ENCODE assay signal across 8 cellular contexts in genomic region chr14:54566152-54566409, GRCh38. TPM values are rescaled to one million over a fixed set of nuclear protein-coding genes. Genes with fewer than 3 reads are reported as not detected.
DNase-seq lines count a peak whose midpoint lies in the region; ATAC-seq, FAIRE-seq and TF ChIP-seq lines count a peak whose summit lies in the region.

No MANE protein-coding gene starts in this region.

- H3K27ac Mint-ChIP-seq in astrocyte (ENCODE audit: unreplicated experiment) = peak overlapping the region; percentile 89

- no peaks in the 10 kb centered on the region for H3K36me3 ChIP-seq in DND-41 (ENCODE audit: insufficient read depth, low read length)
- no peaks in the 10 kb centered on the region for H3K36me3 ChIP-seq in astrocyte (ENCODE audit: insufficient read depth, low read length)
- H3K36me3 ChIP-seq in mesodermal cell (ENCODE audit: control insufficient read depth, insufficient read depth, low read length) = peaks cover 22% of the 10 kb centered on the region

- H3K9me3 ChIP-seq in DND-41 (ENCODE audit: insufficient read depth, low read length, severe bottlenecking) (no peaks in the 10 kb centered on the region), astrocyte (ENCODE audit: insufficient read depth, low read depth, low read length) (no peaks in the 10 kb centered on the region), mesodermal cell (ENCODE audit: control insufficient read depth, low read length) (no peaks in the 10 kb centered on the region)

- H3K4me3 Mint-ChIP-seq in astrocyte (ENCODE audit: unreplicated experiment) = peak overlapping the region; percentile 91

- FAIRE-seq in astrocyte (lab: Jason Lieb, UNC) (no peak), urothelium cell line (lab: Jason Lieb, UNC) (no peak)

- no peak for TF ChIP-seq CTCF in DND-41 (IDR thresholded peaks at IDR 0.05; ENCODE audit: borderline replicate concordance, extremely low read depth, low read length, poor library complexity, severe bottlenecking)
- TF ChIP-seq CTCF in astrocyte (IDR thresholded peaks at IDR 0.05; ENCODE audit: insufficient read depth, low read depth, low read length) = no peak

- H3K27ac ChIP-seq in DND-41 (ENCODE audit: low read length) (no peak overlapping the region), astrocyte (ENCODE audit: low read depth, low read length) (peak overlapping the region; percentile 88), mesodermal cell (ENCODE audit: low read depth, low read length, severe bottlenecking) (peak overlapping the region; percentile 74)

- DNase-seq in DND-41 (no peak), astrocyte (ENCODE audit: low read depth) (no peak), KBM-7 (no peak), NOMO-1 treated with DMSO at 0.1 percent for 48 hours (lab: John Stamatoyannopoulos, UW; ENCODE audit: unreplicated experiment) (no peak), urothelium cell line (ENCODE audit: low spot score) (no peak)
- no peak for DNase-seq in NK-92 treated with Interleukin-12 subunit alpha and Interleukin-12 subunit beta, amount 100 ng/mL, for 24 hours (lab: John Stamatoyannopoulos, UW)

- H3K4me3 ChIP-seq in DND-41 (ENCODE audit: low read depth in 1 of 2, low read length in 2 of 2) = peak overlapping the region in 1 of 2 experiments; percentile 81; a peak in 3 of 4 replicates
- H3K4me3 ChIP-seq in astrocyte (ENCODE audit: insufficient read depth, low read depth, low read length) = peak overlapping the region; percentile 77
- peak overlapping the region; percentile 80 for H3K4me3 ChIP-seq in mesodermal cell (ENCODE audit: extremely low read depth, insufficient read depth, low read length, poor library complexity, severe bottlenecking)

- H3K79me2 ChIP-seq in DND-41 (ENCODE audit: insufficient read depth, low read length) (no peaks in the 10 kb centered on the region), astrocyte (ENCODE audit: insufficient read depth, low read length) (peaks cover 40% of the 10 kb centered on the region)

- H3K4me1 ChIP-seq in DND-41 (ENCODE audit: insufficient read depth, low read length) (peaks cover 34% of the 10 kb centered on the region), astrocyte (ENCODE audit: insufficient read depth, low read length) (peaks cover 46% of the 10 kb centered on the region), mesodermal cell (ENCODE audit: control insufficient read depth, insufficient read depth, low read length, poor library complexity, severe bottlenecking) (peaks cover 24% of the 10 kb centered on the region)

- H4K20me1 ChIP-seq in DND-41 (ENCODE audit: insufficient read depth, low read length) (peaks cover 10% of the 10 kb centered on the region), astrocyte (ENCODE audit: insufficient read depth, low read length) (peaks cover 21% of the 10 kb centered on the region)

- H3K4me2 ChIP-seq in DND-41 (ENCODE audit: insufficient read depth, low read length) = peak overlapping the region; percentile 98
- peak overlapping the region; percentile 87 for H3K4me2 ChIP-seq in astrocyte (ENCODE audit: low read length)

- H3K4me1 Mint-ChIP-seq in astrocyte (ENCODE audit: low read depth, unreplicated experiment) = peaks cover 28% of the 10 kb centered on the region

- H3K27me3 ChIP-seq in DND-41 (ENCODE audit: insufficient read depth, low read length, poor library complexity) (peaks cover 64% of the 10 kb centered on the region), astrocyte (ENCODE audit: insufficient read depth, low read length) (no peaks in the 10 kb centered on the region)

- H2AFZ ChIP-seq in DND-41 (ENCODE audit: low read depth, low read length) (peak overlapping the region; percentile 74; the same call in 1 of the 2 replicates), astrocyte (ENCODE audit: low read depth, low read length) (no peak overlapping the region)

- peaks cover 11% of the 10 kb centered on the region for H3K36me3 Mint-ChIP-seq in astrocyte (ENCODE audit: low read depth, unreplicated experiment)

- H3K27me3 Mint-ChIP-seq in astrocyte (ENCODE audit: low read depth, unreplicated experiment) = no peaks in the 10 kb centered on the region

- no peak for ATAC-seq in DND-41 (ENCODE audit: insufficient read depth, low read depth)
- ATAC-seq in HG02840 (IDR thresholded peaks at IDR 0.05; ENCODE audit: low FRiP score, unreplicated experiment) = peak; percentile 6

- H3K9ac ChIP-seq in DND-41 (ENCODE audit: low read depth, low read length) = peak overlapping the region; percentile 53
- peak overlapping the region; percentile 96 for H3K9ac ChIP-seq in astrocyte (ENCODE audit: low read length)

- peaks cover 2% of the 10 kb centered on the region for H3K9me3 Mint-ChIP-seq in astrocyte (ENCODE audit: unreplicated experiment)

- in situ Hi-C loops in KBM-7 (cut with MboI; ENCODE audit: low pct_unique_long_range_greater_than_20kb, low sequenced_read_pairs) = no loop called here

- WGBS in mesodermal cell (ENCODE audit: insufficient coverage in 2 of 2), 2 experiments = 0% methylated on average over 31 to 36 of the region's 38 CpGs

RNA-seq across cellular contexts. Expression of gene SAMD4A, which starts 0.8 kb away (rescaled TPM):
- 68.2 and 69.0 TPM in 2 replicates for total RNA-seq in astrocyte
- polyA plus RNA-seq in mesodermal cell (2013, experiment 1 of 2) = 19.8 TPM
- 20.1 TPM for polyA plus RNA-seq in mesodermal cell (2013, experiment 2 of 2)

RNA-seq across cellular contexts. Expression of gene CGRRF1, which starts 56.4 kb away (rescaled TPM):
- total RNA-seq in astrocyte = 16.6 and 18.7 TPM in 2 replicates
- polyA plus RNA-seq in mesodermal cell (2013, experiment 1 of 2) = 25.7 TPM
- polyA plus RNA-seq in mesodermal cell (2013, experiment 2 of 2) = 26.4 TPM
